6 cellular contexts compared by ENCODE assay signal in the genomic region with DNA sequence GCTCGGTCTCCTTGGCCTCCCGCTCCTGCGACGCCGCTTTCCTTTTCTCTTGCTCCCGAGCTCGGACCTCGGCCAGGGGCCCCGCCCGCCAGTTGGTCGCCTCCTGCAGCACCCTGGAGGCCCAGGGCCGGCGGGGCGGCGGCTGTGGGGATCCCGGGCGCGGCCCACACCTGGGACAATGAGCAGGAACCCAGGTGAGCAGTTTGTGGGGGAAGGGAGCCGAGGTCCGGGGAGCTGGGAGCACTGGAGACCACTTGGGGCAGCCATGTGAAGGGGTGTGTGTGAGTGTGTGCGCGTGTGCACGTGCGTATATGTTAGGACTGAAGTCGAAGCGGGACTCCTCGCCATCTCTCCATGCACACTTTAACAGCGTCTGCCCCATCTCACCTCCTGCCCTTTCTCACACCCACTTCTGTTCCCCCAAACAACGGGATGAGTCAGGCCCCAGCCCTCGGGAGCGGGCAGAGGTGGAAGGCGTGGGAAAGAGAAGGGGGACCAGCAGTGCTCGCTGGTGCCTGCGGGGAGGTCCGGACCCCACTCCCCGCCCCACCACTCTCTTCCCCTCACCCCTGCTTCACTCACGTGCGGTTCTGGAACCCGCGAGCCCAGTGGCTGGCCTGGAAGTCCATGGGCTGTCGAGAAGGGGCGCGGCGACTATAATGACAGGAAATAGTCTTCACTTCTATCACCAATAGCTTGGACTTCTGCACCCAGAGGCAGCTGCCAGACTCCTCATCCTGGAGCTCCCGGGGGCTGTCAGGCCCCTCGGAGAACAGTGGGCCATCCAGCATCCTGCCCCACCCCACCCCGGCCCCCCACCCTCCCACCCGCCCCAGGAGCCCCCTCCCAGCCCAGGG. TPM values are rescaled to one million over a fixed set of nuclear protein-coding genes. Genes with fewer than 3 reads are reported as not detected.
DNase-seq lines count a peak whose midpoint lies in the region; ATAC-seq and TF ChIP-seq lines count a peak whose summit lies in the region.

No MANE protein-coding gene starts in this region.

- H3K4me3 ChIP-seq in fibroblast of villous mesenchyme (ENCODE audit: low read depth, low read length), result peak overlapping the region; percentile 49

- no peak for TF ChIP-seq CTCF in GM20000 (IDR thresholded peaks at IDR 0.05; ENCODE audit: extremely low read depth, missing control alignments)
- no peak for TF ChIP-seq CTCF in fibroblast of villous mesenchyme (IDR thresholded peaks at IDR 0.05; ENCODE audit: insufficient read depth, low read depth, low read length)
- no peak for TF ChIP-seq CTCF in RWPE1 (conservative IDR thresholded peaks at IDR 0.05; ENCODE audit: low read depth)

- H3K27ac ChIP-seq in RWPE1, result no peak overlapping the region

- POLR2A ChIA-PET in RWPE1 (lab: Yijun Ruan, JAX; ENCODE audit: low non-redundant PET), result interaction anchor here (0.8 kb wide), 1 partner anchor 85 kb away, joined by 4 read pairs; no protein-coding TSS in a partner anchor

- ATAC-seq in stimulated activated naive CD8-positive, alpha-beta T cell treated with anti-CD3 and anti-CD28 coated beads, Interleukin-15, Interleukin-2, amounts not matched to agents 100 U/mL and 50 U/mL, for 24 hours, result peak; percentile 37
- no peak for ATAC-seq in HG02610 (IDR thresholded peaks at IDR 0.05; ENCODE audit: unreplicated experiment)

- CTCF ChIA-PET in RWPE1 (lab: Yijun Ruan, JAX), result interaction anchor here (0.8 to 4.6 kb wide), 4 partner anchors 11 to 146 kb away, joined by 3 to 17 read pairs (median 9); a partner anchor contains a TSS

- peak; percentile 73 for DNase-seq in GM20000 (ENCODE audit: low spot score)
- DNase-seq in RKO (ENCODE audit: low spot score), result peak; percentile 34
- DNase-seq in fibroblast of villous mesenchyme (ENCODE audit: low read depth), result no peak
- DNase-seq in stimulated activated naive CD8-positive, alpha-beta T cell treated with anti-CD3 and anti-CD28 coated beads, Interleukin-15, Interleukin-2, amounts not matched to agents 100 U/mL and 50 U/mL, for 24 hours, result peak; percentile 54
- DNase-seq in RWPE1 (ENCODE audit: low spot score), result no peak

RNA-seq across cellular contexts. Expression of a gene that starts 0.5 kb away (rescaled TPM):
- total RNA-seq in fibroblast of villous mesenchyme, result under 0.01 and 0.32 TPM in 2 replicates

RNA-seq across cellular contexts. Expression of a gene that starts 19.9 kb away (rescaled TPM):
- 61.2 and 62.2 TPM in 2 replicates for total RNA-seq in fibroblast of villous mesenchyme

RNA-seq across cellular contexts. Expression of a gene that starts 20.6 kb away (rescaled TPM):
- not detected in 2 replicates for total RNA-seq in fibroblast of villous mesenchyme

RNA-seq across cellular contexts. Expression of a gene that starts 27.2 kb away (rescaled TPM):
- not detected in 2 replicates for total RNA-seq in fibroblast of villous mesenchyme

RNA-seq across cellular contexts. Expression of a gene that starts 41.4 kb away (rescaled TPM):
- total RNA-seq in fibroblast of villous mesenchyme, result 49.3 and 68.2 TPM in 2 replicates

Comparison
In these comparisons a context has a peak if more than half of its experiments do, and no peak if none do; other contexts are left out.
1. DNase-seq: peak in GM20000 (single experiment), RKO (single experiment) and stimulated activated naive CD8-positive, alpha-beta T cell treated with anti-CD3 and anti-CD28 coated beads, Interleukin-15, Interleukin-2, amounts not matched to agents 100 U/mL and 50 U/mL, for 24 hours (single experiment); none in fibroblast of villous mesenchyme (single experiment) and RWPE1 (single experiment).